Comparison of ENCODE assay signal across 23 cellular contexts in genomic region chr16:18582902-18583301, GRCh38. TPM values are rescaled to one million over a fixed set of nuclear protein-coding genes. Genes with fewer than 3 reads are reported as not detected.
DNase-seq lines count a peak whose midpoint lies in the region; ATAC-seq, FAIRE-seq and TF ChIP-seq lines count a peak whose summit lies in the region.
"Had no signal": no experiment of that assay in that cellular context is flagged by ENCODE, and none has a peak within 500 bp of the region (broad histone marks: within the 10 kb centered on the region; RNA-seq: fewer than 3 reads in every experiment).

No MANE protein-coding gene starts in this region.

- H3K27ac ChIP-seq in HEK293 (ENCODE audit: extremely low read depth, low read depth, low read length) (no peak overlapping the region), K562 (ENCODE audit: extremely low read depth, low read depth, low read length) (no peak overlapping the region), esophagus muscularis mucosa (replicated peaks in 1 of 4) (no peak overlapping the region)
- H3K27ac ChIP-seq: 22Rv1; A549; BLaER1 treated with 17β-estradiol and CSF1 and Interleukin-3, amounts not matched to agents 10 nM and 100 nM; C4-2B had no signal

- no TSS peak for BruUV-seq in K562 (replicated peaks; lab: Mats Ljungman, UMichigan)

- POLR2A ChIA-PET in HEK293 (lab: Yijun Ruan, JAX), result no interaction called here
- POLR2A ChIA-PET in K562 (lab: Yijun Ruan, JAX), result no interaction called here

- H4K20me1 ChIP-seq in K562 (replicated peaks; ENCODE audit: control insufficient read depth, insufficient read depth, low read length), result no peaks in the 10 kb centered on the region
- H4K20me1 ChIP-seq: BLaER1 treated with 17β-estradiol and CSF1 and Interleukin-3, amounts not matched to agents 10 nM and 100 nM had no signal

- H3K27me3 ChIP-seq in K562 (ENCODE audit: control insufficient read depth in 2 of 2, insufficient read depth in 2 of 2, low read length in 2 of 2) (no peaks in the 10 kb centered on the region; a peak in 2 of 5 replicates), esophagus muscularis mucosa (no peaks in the 10 kb centered on the region)
- H3K27me3 ChIP-seq: BLaER1 treated with 17β-estradiol and CSF1 and Interleukin-3, amounts not matched to agents 10 nM and 100 nM had no signal

- no peaks in the 10 kb centered on the region for H3K9me1 ChIP-seq in K562 (ENCODE audit: control insufficient read depth, insufficient read depth, low read length)

- FAIRE-seq in K562 (lab: Jason Lieb, UNC), result no peak
- no peak for FAIRE-seq in frontal cortex (lab: Jason Lieb, UNC)
- FAIRE-seq: A549, D721Med, G401.6, GM12892, GM18507 had no signal

- WGBS in K562 (ENCODE audit: insufficient coverage, low coverage, missing lambda C conversion rate), result 6% methylated on average over 1 of the region's 1 CpG
- WGBS in esophagus muscularis mucosa, result 100% methylated on average over 1 of the region's 1 CpG

- no peak for ATAC-seq in K562
- no peak for ATAC-seq in HG03135 (IDR thresholded peaks at IDR 0.05; ENCODE audit: unreplicated experiment)
- ATAC-seq: A549; CD8-positive, alpha-beta T cell had no signal

- no peaks in the 10 kb centered on the region for H3K36me3 ChIP-seq in HEK293 (ENCODE audit: control insufficient read depth in 2 of 2, insufficient read depth in 1 of 2, low read length in 2 of 2)
- no peaks in the 10 kb centered on the region for H3K36me3 ChIP-seq in K562 (ENCODE audit: control insufficient read depth, insufficient read depth, low read length)
- H3K36me3 ChIP-seq in esophagus muscularis mucosa, result no peaks in the 10 kb centered on the region
- H3K36me3 ChIP-seq: BLaER1 treated with 17β-estradiol and CSF1 and Interleukin-3, amounts not matched to agents 10 nM and 100 nM had no signal

- CTCF ChIA-PET in HEK293 (lab: Yijun Ruan, JAX) (no interaction called here), K562 (lab: Yijun Ruan, JAX; ENCODE audit: low intra/inter-chr PET ratio) (no interaction called here)

- DNase-seq in NCI-H1694 (lab: John Stamatoyannopoulos, UW) (peak; percentile 0), NCI-H1694 treated with DMSO at 0.1 percent for 48 hours (lab: John Stamatoyannopoulos, UW) (no peak), K562 (ENCODE audit: extremely low read depth in 1 of 4, low spot score in 3 of 4) (no peak), esophagus muscularis mucosa (ENCODE audit: extremely low spot score) (peak; percentile 14), frontal cortex (ENCODE audit: low spot score in 2 of 2) (no peak), mesenteric fat pad (ENCODE audit: low spot score) (no peak)
- DNase-seq: AML-193; Caco-2; Calu3; CD4-positive, alpha-beta T cell; CD8-positive, alpha-beta T cell; DMS79 treated with DMSO at 0.1 percent for 48 hours; GF-D8 had no signal

- in situ Hi-C loops in K562 (cut with MboI), result no loop called here

- TF ChIP-seq CTCF in HEK293 (tag by site-specific recombination; IDR thresholded peaks at IDR 0.05), result no peak
- no peak for TF ChIP-seq CTCF in K562 (IDR thresholded peaks at IDR 0.05 in 2 of 3, conservative IDR thresholded peaks at IDR 0.05 in 1 of 3; ENCODE audit: insufficient read depth in 2 of 3, low read depth in 1 of 3, low read length in 3 of 3)
- no peak for TF ChIP-seq CTCF in esophagus muscularis mucosa (IDR thresholded peaks at IDR 0.05)

- TF ChIP-seq RAD21 in K562 (CRISPR knock-in tag; conservative IDR thresholded peaks at IDR 0.05 in 1 of 2, IDR thresholded peaks at IDR 0.05 in 1 of 2), result no peak

- no peak overlapping the region for H3K4me2 ChIP-seq in K562 (ENCODE audit: insufficient read depth, low read length)
- H3K4me2 ChIP-seq: A549; BLaER1 treated with 17β-estradiol and CSF1 and Interleukin-3, amounts not matched to agents 10 nM and 100 nM had no signal

- H3K4me1 ChIP-seq in HEK293 (ENCODE audit: control insufficient read depth, insufficient read depth, low read length) (no peaks in the 10 kb centered on the region), K562 (replicated peaks in 1 of 2; ENCODE audit: control insufficient read depth in 2 of 2, insufficient read depth in 2 of 2, low read length in 2 of 2) (no peaks in the 10 kb centered on the region), esophagus muscularis mucosa (no peaks in the 10 kb centered on the region)
- H3K4me1 ChIP-seq: A549; BLaER1 treated with 17β-estradiol and CSF1 and Interleukin-3, amounts not matched to agents 10 nM and 100 nM; Caco-2 had no signal

- no peak overlapping the region for H2AFZ ChIP-seq in K562 (ENCODE audit: low read depth, low read length)

- no peak overlapping the region for H3K4me3 ChIP-seq in HEK293 (ENCODE audit: low read depth, low read length)
- no peak overlapping the region for H3K4me3 ChIP-seq in K562
- H3K4me3 ChIP-seq in esophagus muscularis mucosa, result no peak overlapping the region
- H3K4me3 ChIP-seq: A549; BLaER1 treated with 17β-estradiol and CSF1 and Interleukin-3, amounts not matched to agents 10 nM and 100 nM had no signal

- H3K79me2 ChIP-seq in K562 (ENCODE audit: control insufficient read depth, insufficient read depth, low read length), result no peaks in the 10 kb centered on the region

- TF ChIP-seq POLR2A in K562 (conservative IDR thresholded peaks at IDR 0.05) (no peak), esophagus muscularis mucosa (IDR thresholded peaks at IDR 0.05; ENCODE audit: low read depth) (no peak)

- H3K9ac ChIP-seq in K562 (ENCODE audit: insufficient read depth in 1 of 2, low read depth in 2 of 2, low read length in 2 of 2), result no peak overlapping the region
- H3K9ac ChIP-seq: BLaER1 treated with 17β-estradiol and CSF1 and Interleukin-3, amounts not matched to agents 10 nM and 100 nM had no signal

- intact Hi-C loops in K562 (cut with micrococcal nuclease), result no loop called here
- intact Hi-C loops in esophagus muscularis mucosa (cut with DNase I), result no loop called here

- no peak for TF ChIP-seq EP300 in K562 (IDR thresholded peaks at IDR 0.05; ENCODE audit: low read length)
- no peak for TF ChIP-seq EP300 in esophagus muscularis mucosa (IDR thresholded peaks at IDR 0.05)

- no peaks in the 10 kb centered on the region for H3K9me3 ChIP-seq in HEK293 (ENCODE audit: control insufficient read depth, insufficient read depth, low read depth, low read length)
- no peaks in the 10 kb centered on the region for H3K9me3 ChIP-seq in K562 (replicated peaks; ENCODE audit: control insufficient read depth, insufficient read depth, low read depth, low read length)
- H3K9me3 ChIP-seq in esophagus muscularis mucosa, result no peaks in the 10 kb centered on the region
- H3K9me3 ChIP-seq: A549; BLaER1 treated with 17β-estradiol and CSF1 and Interleukin-3, amounts not matched to agents 10 nM and 100 nM; Caco-2 had no signal

TF ChIP-seq in HEK293, 187 proteins besides CTCF, POLR2A, EP300 and RAD21:
- TF ChIP-seq ZNF248 (tag by site-specific recombination; IDR thresholded peaks at IDR 0.05) (no peak), ZNF768 (tag by site-specific recombination; IDR thresholded peaks at IDR 0.05) (0 out of 2 replicates have a peak, but pooled peaks have one; percentile 31)

TF ChIP-seq in K562, 482 proteins besides CTCF, POLR2A, EP300 and RAD21:
- TF ChIP-seq ZMIZ1 (IDR thresholded peaks at IDR 0.05; ENCODE audit: low read depth in 2 of 2, low read length in 2 of 2), result no peak
- TF ChIP-seq SIN3A (IDR thresholded peaks at IDR 0.05; ENCODE audit: borderline replicate concordance in 2 of 2, control insufficient read depth in 1 of 2, low read depth in 2 of 2, low read length in 2 of 2), result no peak
- TF ChIP-seq RBM25 (IDR thresholded peaks at IDR 0.05; ENCODE audit: low read depth, low read length, severe bottlenecking), result peak; percentile 81
- TF ChIP-seq BCOR (IDR thresholded peaks at IDR 0.05), result peak; percentile 26; the same call in 1 of the 2 replicates

RNA-seq across cellular contexts. Expression of gene NOMO2, which starts 21.0 kb away (rescaled TPM):
- total RNA-seq in K562 (2011; cell fraction: chromatin; rRNA removed; ENCODE audit: low replicate concordance), result 87.3 and 127 TPM in 2 replicates
- total RNA-seq in K562 (2011; cell fraction: nucleolus; rRNA removed), result 162 and 194 TPM in 2 replicates
- total RNA-seq in K562 (2011; cell fraction: nucleoplasm; rRNA removed), result 106 and 133 TPM in 2 replicates
- total RNA-seq in K562 (2014; rRNA removed) (55.8 and 62.2 TPM in 2 replicates), K562 (2014; rRNA removed; fragmentation: Illumina TruSeq; extraction: Trizol) (35.3 and 37.5 TPM in 2 replicates), K562 (2015; rRNA removed; fragmentation: Illumina TruSeq; extraction: Trizol) (54.3 and 56.6 TPM in 2 replicates), K562 (2021) (77.2 and 79.2 TPM in 2 replicates), esophagus muscularis mucosa (10 to 100 TPM; 50.4 to 91.6 (median 65.1) TPM), frontal cortex (125 TPM), mesenteric fat pad (123 TPM)
- polyA plus RNA-seq in K562 (2011; rRNA removed) (38.5 and 49.9 TPM in 2 replicates), K562 (2014; fragmentation: Illumina TruSeq; extraction: Trizol) (74.2 and 82.2 TPM in 2 replicates), K562 (2014; fragmentation: Nextera tagmentation; extraction: Ambion mirVana) (10 to 100 TPM; 25.2 to 35.9 TPM), K562 (2014; rRNA removed) (44.0 and 45.8 TPM in 2 replicates)
- 47.1 and 47.5 TPM in 2 replicates for polyA plus RNA-seq in K562 (2011; cell fraction: cytosol; rRNA removed)
- 65.3 and 68.6 TPM in 2 replicates for polyA plus RNA-seq in K562 (2011; cell fraction: nucleus; rRNA removed)
- 68.4 and 93.5 TPM in 2 replicates for polyA plus RNA-seq in K562 (2012)
- 46.5 and 61.9 TPM in 2 replicates for polyA minus RNA-seq in K562 (2011; rRNA and poly(A)+ RNA removed)
- polyA minus RNA-seq in K562 (2011; cell fraction: cytosol; rRNA and poly(A)+ RNA removed), result 68.9 and 69.2 TPM in 2 replicates
- 14.0 and 26.8 TPM in 2 replicates for polyA minus RNA-seq in K562 (2011; cell fraction: nucleus; rRNA and poly(A)+ RNA removed)

Comparison
In these comparisons a context has a peak if more than half of its experiments do, and no peak if none do; other contexts are left out.
1. DNase-seq: peak in NCI-H1694 (single experiment) and esophagus muscularis mucosa (single experiment); none in NCI-H1694 treated with DMSO at 0.1 percent for 48 hours (single experiment), K562 (0 of 4), frontal cortex (0 of 2) and mesenteric fat pad (single experiment).